In the genomic region with DNA sequence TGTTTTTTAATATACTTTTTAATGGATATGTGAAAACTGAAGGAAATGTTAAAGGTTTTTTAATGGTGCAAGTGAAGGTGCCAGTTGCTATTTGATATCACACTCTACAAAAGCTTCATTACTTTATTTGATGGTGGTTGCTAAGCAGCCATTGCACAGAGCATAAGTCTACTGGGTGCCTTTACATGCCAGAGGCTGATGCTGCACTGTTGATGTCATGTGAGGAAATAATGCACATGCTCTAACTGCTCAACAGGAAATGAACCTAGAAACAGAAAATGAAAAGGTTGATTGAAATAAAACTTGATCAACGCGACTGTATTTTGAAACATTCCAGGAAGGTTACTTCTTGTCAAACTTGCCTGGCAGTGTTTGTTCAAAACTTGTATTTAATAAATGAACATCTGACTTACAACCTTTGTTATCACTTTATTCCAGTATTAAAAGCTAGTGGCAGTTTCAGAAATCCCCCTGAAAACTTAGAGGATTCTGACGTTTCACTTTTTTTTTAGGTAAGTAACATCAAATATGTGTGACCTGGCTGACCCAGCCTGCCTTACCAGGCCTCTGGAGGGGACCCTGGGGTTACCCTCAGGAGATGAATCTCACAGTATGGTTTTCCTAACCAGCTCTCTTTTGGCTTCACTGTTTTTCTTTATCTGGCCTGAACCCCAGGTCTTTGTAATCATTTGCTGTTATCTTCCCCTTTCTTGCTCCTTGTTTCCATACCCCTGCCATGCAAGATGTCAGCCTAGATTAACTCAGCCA, we compare ENCODE assay signal across 8 cellular contexts. TPM values are rescaled to one million over a fixed set of nuclear protein-coding genes. Genes with fewer than 3 reads are reported as not detected.
A peak's percentile ranks its signal among the peaks of the same experiment; 100 is the strongest.
DNase-seq lines count a peak whose midpoint lies in the region; FAIRE-seq and TF ChIP-seq lines count a peak whose summit lies in the region.
"Had no signal": no experiment of that assay in that cellular context is flagged by ENCODE, and none has a peak within 500 bp of the region (broad histone marks: within the 10 kb centered on the region; RNA-seq: fewer than 3 reads in every experiment).

No MANE protein-coding gene starts in this region.

- no peaks in the 10 kb centered on the region for H3K9me3 ChIP-seq in colonic mucosa

- H3K4me1 ChIP-seq in colonic mucosa: peaks cover 4% of the 10 kb centered on the region

- H3K36me3 Mint-ChIP-seq in HFFc6 (ENCODE audit: low read depth): peaks cover 14% of the 10 kb centered on the region
- peaks cover 45% of the 10 kb centered on the region for H3K36me3 Mint-ChIP-seq in T-helper 2 cell treated with Interferon-gamma antibody and Interleukin-4, amounts not matched to agents 5 μg/mL and 100 μg/mL, for 36 hours (ENCODE audit: low read depth)

- no peak overlapping the region for H3K4me3 ChIP-seq in colonic mucosa

- peak overlapping the region; percentile 45 for H3K27ac Mint-ChIP-seq in HFFc6
- peak overlapping the region; percentile 100 for H3K27ac Mint-ChIP-seq in T-helper 2 cell treated with Interferon-gamma antibody and Interleukin-4, amounts not matched to agents 5 μg/mL and 100 μg/mL, for 36 hours

- DNase-seq in HFFc6 (no peak), colonic mucosa (no peak), COR-L47 (lab: John Stamatoyannopoulos, UW) (no peak), frontal cortex (ENCODE audit: low spot score in 2 of 2) (no peak), NCI-H345 (lab: John Stamatoyannopoulos, UW) (no peak)
- DNase-seq in T-helper 2 cell treated with Interferon-gamma antibody and Interleukin-4, amounts not matched to agents 5 μg/mL and 100 μg/mL, for 36 hours (ENCODE audit: low spot score): peak; percentile 45
- DNase-seq in stimulated activated CD4-positive, alpha-beta T cell treated with anti-CD3 and anti-CD28 coated beads, TNF-alpha, amount 100 ng/mL, for 1 hour (ENCODE audit: low read depth in 3 of 3, low spot score in 1 of 3): peak in 2 of 3 donors; percentile 5 to 9

- no peak overlapping the region for H3K4me3 Mint-ChIP-seq in HFFc6
- peak overlapping the region; percentile 98 for H3K4me3 Mint-ChIP-seq in T-helper 2 cell treated with Interferon-gamma antibody and Interleukin-4, amounts not matched to agents 5 μg/mL and 100 μg/mL, for 36 hours

- TF ChIP-seq CTCF in HFFc6 (IDR thresholded peaks at IDR 0.05): no peak
- no peak for TF ChIP-seq CTCF in colonic mucosa (IDR thresholded peaks at IDR 0.05)

- H3K9me3 Mint-ChIP-seq in HFFc6: no peaks in the 10 kb centered on the region
- no peaks in the 10 kb centered on the region for H3K9me3 Mint-ChIP-seq in T-helper 2 cell treated with Interferon-gamma antibody and Interleukin-4, amounts not matched to agents 5 μg/mL and 100 μg/mL, for 36 hours

- intact Hi-C loops in colonic mucosa (cut with DNase I): no loop called here

- no peak for FAIRE-seq in frontal cortex (lab: Jason Lieb, UNC)

- no peaks in the 10 kb centered on the region for H3K27me3 Mint-ChIP-seq in HFFc6 (ENCODE audit: insufficient read depth)
- H3K27me3 Mint-ChIP-seq in T-helper 2 cell treated with Interferon-gamma antibody and Interleukin-4, amounts not matched to agents 5 μg/mL and 100 μg/mL, for 36 hours (ENCODE audit: low read depth): no peaks in the 10 kb centered on the region

- H3K36me3 ChIP-seq in colonic mucosa: no peaks in the 10 kb centered on the region

- peaks cover 22% of the 10 kb centered on the region for H3K4me1 Mint-ChIP-seq in HFFc6 (ENCODE audit: low read depth)
- peaks cover 53% of the 10 kb centered on the region for H3K4me1 Mint-ChIP-seq in T-helper 2 cell treated with Interferon-gamma antibody and Interleukin-4, amounts not matched to agents 5 μg/mL and 100 μg/mL, for 36 hours (ENCODE audit: low read depth)

- H3K27ac ChIP-seq in colonic mucosa: peak overlapping the region; percentile 30
- H3K27ac ChIP-seq: RWPE1 had no signal

- H3K9ac ChIP-seq in colonic mucosa (ENCODE audit: low read depth in 2 of 2, low read length in 2 of 2): no peak overlapping the region

- H3K27me3 ChIP-seq in colonic mucosa: no peaks in the 10 kb centered on the region

RNA-seq across cellular contexts. Expression of a gene that starts 2.4 kb away (rescaled TPM):
- 100 to 1,000 TPM; 196 to 275 (median 223) TPM for total RNA-seq in HFFc6 (2021; fragmentation: NEBNext Ultra II Directional; extraction: Animal tissue kit (Norgen Biotek cat#: 25700))
- 100 to 1,000 TPM; 282 to 380 TPM for total RNA-seq in colonic mucosa
- total RNA-seq in frontal cortex: 76.2 TPM

RNA-seq across cellular contexts. Expression of a gene that starts 37.3 kb away (rescaled TPM):
- 10 to 100 TPM; 29.3 to 39.3 (median 34.4) TPM for total RNA-seq in HFFc6 (2021; fragmentation: NEBNext Ultra II Directional; extraction: Animal tissue kit (Norgen Biotek cat#: 25700))
- total RNA-seq in colonic mucosa (10 to 100 TPM; 33.8 to 45.1 TPM), frontal cortex (35.9 TPM)

RNA-seq across cellular contexts. Expression of a gene that starts 39.6 kb away (rescaled TPM):
- 10 to 100 TPM; 46.2 to 62.7 (median 54.1) TPM for total RNA-seq in HFFc6 (2021; fragmentation: NEBNext Ultra II Directional; extraction: Animal tissue kit (Norgen Biotek cat#: 25700))
- 10 to 100 TPM; 44.8 to 46.9 TPM for total RNA-seq in colonic mucosa
- total RNA-seq in frontal cortex: 58.3 TPM

RNA-seq across cellular contexts. Expression of a gene that starts 54.8 kb away (rescaled TPM):
- total RNA-seq in HFFc6 (2021; fragmentation: NEBNext Ultra II Directional; extraction: Animal tissue kit (Norgen Biotek cat#: 25700)): not detected
- 1 to 10 TPM; 1.6 to 2.0 TPM for total RNA-seq in colonic mucosa
- not detected for total RNA-seq in frontal cortex

RNA-seq across cellular contexts. Expression of a gene that starts 56.5 kb away (rescaled TPM):
- total RNA-seq in HFFc6 (2021; fragmentation: NEBNext Ultra II Directional; extraction: Animal tissue kit (Norgen Biotek cat#: 25700)): not detected
- total RNA-seq in colonic mucosa (1 to 10 TPM; 3.1 to 4.7 TPM), frontal cortex (not detected)

Comparison
In these comparisons a context has a peak if more than half of its experiments do, and no peak if none do; other contexts are left out.
1. DNase-seq: peak in T-helper 2 cell treated with Interferon-gamma antibody and Interleukin-4, amounts not matched to agents 5 μg/mL and 100 μg/mL, for 36 hours (single experiment) and stimulated activated CD4-positive, alpha-beta T cell treated with anti-CD3 and anti-CD28 coated beads, TNF-alpha, amount 100 ng/mL, for 1 hour (2 of 3); none in HFFc6 (single experiment), colonic mucosa (single experiment), COR-L47 (single experiment), frontal cortex (0 of 2) and NCI-H345 (single experiment).